12 cellular contexts compared by ENCODE assay signal in genomic region chr11:12143461-12144258, GRCh38. TPM values are rescaled to one million over a fixed set of nuclear protein-coding genes. Genes with fewer than 3 reads are reported as not detected.
DNase-seq lines count a peak whose midpoint lies in the region; ATAC-seq, FAIRE-seq and TF ChIP-seq lines count a peak whose summit lies in the region.
"Had no signal": no experiment of that assay in that cellular context is flagged by ENCODE, and none has a peak within 500 bp of the region (broad histone marks: within the 10 kb centered on the region; RNA-seq: fewer than 3 reads in every experiment).

No MANE protein-coding gene starts in this region.

- no peak for FAIRE-seq in frontal cortex (lab: Jason Lieb, UNC)

- H3K4me1 Mint-ChIP-seq in immature natural killer cell (peaks cover 25 to 47% of the 10 kb centered on the region in 2 donors), GM23338 (no peaks in the 10 kb centered on the region; the same call in 2 of the 3 replicates)

- no peak overlapping the region for H2AFZ ChIP-seq in osteoblast (ENCODE audit: low read length)
- no peak overlapping the region for H2AFZ ChIP-seq in GM23338

- ATAC-seq in GM23338, result no peak

- H3K27me3 ChIP-seq in BLaER1 treated with 17β-estradiol and CSF1 and Interleukin-3, amounts not matched to agents 10 nM and 100 nM, result no peaks in the 10 kb centered on the region
- no peaks in the 10 kb centered on the region for H3K27me3 ChIP-seq in Peyer's patch
- no peaks in the 10 kb centered on the region for H3K27me3 ChIP-seq in esophagus muscularis mucosa
- H3K27me3 ChIP-seq in osteoblast (ENCODE audit: insufficient read depth, low read length), result no peaks in the 10 kb centered on the region
- H3K27me3 ChIP-seq in GM23338 (ENCODE audit: insufficient read depth), result no peaks in the 10 kb centered on the region

- H3K4me3 ChIP-seq in BLaER1 treated with 17β-estradiol and CSF1 and Interleukin-3, amounts not matched to agents 10 nM and 100 nM, result no peak overlapping the region
- H3K4me3 ChIP-seq in Peyer's patch (no peak overlapping the region), esophagus muscularis mucosa (no peak overlapping the region), osteoblast (ENCODE audit: insufficient read depth, low read length) (no peak overlapping the region), GM23338 (no peak overlapping the region)
- H3K4me3 ChIP-seq: prostate gland had no signal

- H3K4me2 ChIP-seq in BLaER1 treated with 17β-estradiol and CSF1 and Interleukin-3, amounts not matched to agents 10 nM and 100 nM, result peak overlapping the region; percentile 43 to 81 (median 71)
- H3K4me2 ChIP-seq in osteoblast (ENCODE audit: insufficient read depth, low read length), result no peak overlapping the region
- no peak overlapping the region for H3K4me2 ChIP-seq in GM23338

- TF ChIP-seq POLR2A in Peyer's patch (IDR thresholded peaks at IDR 0.05), result peak in 1 of 2 donors; percentile 45
- TF ChIP-seq POLR2A in esophagus muscularis mucosa (IDR thresholded peaks at IDR 0.05; ENCODE audit: low read depth), result no peak

- peaks cover 88% of the 10 kb centered on the region for H3K79me2 ChIP-seq in osteoblast (ENCODE audit: insufficient read depth, low read length)
- H3K79me2 ChIP-seq in GM23338 (replicated peaks; ENCODE audit: insufficient read depth), result no peaks in the 10 kb centered on the region

- peaks cover 40 to 63% (median 47%) of the 10 kb centered on the region in 10 experiments for H3K4me1 ChIP-seq in BLaER1 treated with 17β-estradiol and CSF1 and Interleukin-3, amounts not matched to agents 10 nM and 100 nM
- H3K4me1 ChIP-seq in Peyer's patch (peaks cover 0 to 60% (median 15%) of the 10 kb centered on the region in 4 donors), esophagus muscularis mucosa (peaks cover 59 to 70% (median 67%) of the 10 kb centered on the region in 4 donors), osteoblast (ENCODE audit: insufficient read depth, low read length) (peaks cover 62% of the 10 kb centered on the region), GM23338 (ENCODE audit: insufficient read depth) (no peaks in the 10 kb centered on the region)

- no peaks in the 10 kb centered on the region for H4K20me1 ChIP-seq in BLaER1 treated with 17β-estradiol and CSF1 and Interleukin-3, amounts not matched to agents 10 nM and 100 nM
- H4K20me1 ChIP-seq in osteoblast (ENCODE audit: insufficient read depth, low read length) (peaks cover under 1% of the 10 kb centered on the region), GM23338 (replicated peaks; ENCODE audit: insufficient read depth) (no peaks in the 10 kb centered on the region)

- H3K9me3 ChIP-seq in BLaER1 treated with 17β-estradiol and CSF1 and Interleukin-3, amounts not matched to agents 10 nM and 100 nM (replicated peaks in 1 of 11), result no peaks in the 10 kb centered on the region
- H3K9me3 ChIP-seq in Peyer's patch (no peaks in the 10 kb centered on the region), esophagus muscularis mucosa (no peaks in the 10 kb centered on the region), osteoblast (ENCODE audit: low read depth, low read length) (no peaks in the 10 kb centered on the region)
- H3K9me3 ChIP-seq: prostate gland had no signal

- no peaks in the 10 kb centered on the region; the same call in 1 of the 2 replicates for H3K9me2 ChIP-seq in GM23338 (ENCODE audit: insufficient read depth)

- H3K36me3 Mint-ChIP-seq in immature natural killer cell (peaks cover 11 to 23% (median 16%) of the 10 kb centered on the region in 3 donors), GM23338 (ENCODE audit: low read depth) (no peaks in the 10 kb centered on the region; the same call in 2 of the 3 replicates)

- H3K4me3 Mint-ChIP-seq in immature natural killer cell (no peak overlapping the region), GM23338 (no peak overlapping the region)

- peak overlapping the region in 2 of 11 experiments; percentile 35 to 53; a peak in 2 of 22 replicates for H3K9ac ChIP-seq in BLaER1 treated with 17β-estradiol and CSF1 and Interleukin-3, amounts not matched to agents 10 nM and 100 nM

- WGBS in esophagus muscularis mucosa, result 74% methylated on average over 7 of the region's 7 CpGs

- H3K9me3 Mint-ChIP-seq in immature natural killer cell, result no peaks in the 10 kb centered on the region
- no peaks in the 10 kb centered on the region for H3K9me3 Mint-ChIP-seq in GM23338

- peak overlapping the region in 7 of 11 experiments; percentile 11 to 64 (median 36); a peak in 11 of 22 replicates for H3K27ac ChIP-seq in BLaER1 treated with 17β-estradiol and CSF1 and Interleukin-3, amounts not matched to agents 10 nM and 100 nM
- H3K27ac ChIP-seq in Peyer's patch (peak overlapping the region in 3 of 4 donors; percentile 25 to 83 (median 75)), esophagus muscularis mucosa (replicated peaks in 1 of 4) (peak overlapping the region; percentile 84 to 89 (median 86)), osteoblast (ENCODE audit: low read depth, low read length) (peak overlapping the region; percentile 98), GM23338 (ENCODE audit: low read depth) (no peak overlapping the region)
- H3K27ac ChIP-seq: prostate gland had no signal

- H3K27me3 Mint-ChIP-seq in immature natural killer cell (ENCODE audit: low read depth in 3 of 3) (peaks cover 2 to 4% (median 3%) of the 10 kb centered on the region in 3 donors), GM23338 (ENCODE audit: insufficient read depth, low read depth, poor library complexity) (peaks cover 6% of the 10 kb centered on the region)

- peak overlapping the region in 3 of 6 donors; percentile 47 to 68 (median 65) for H3K27ac Mint-ChIP-seq in immature natural killer cell
- H3K27ac Mint-ChIP-seq in GM23338, result no peak overlapping the region

- H3F3A ChIP-seq in GM23338 (replicated peaks; ENCODE audit: low read depth), result no peaks in the 10 kb centered on the region

- intact Hi-C loops in esophagus muscularis mucosa (cut with DNase I), result no loop called here

- peaks cover 0 to 8% (median 0%) of the 10 kb centered on the region in 11 experiments; a peak in 4 of 22 replicates for H3K36me3 ChIP-seq in BLaER1 treated with 17β-estradiol and CSF1 and Interleukin-3, amounts not matched to agents 10 nM and 100 nM
- H3K36me3 ChIP-seq in Peyer's patch (peaks cover 0 to 4% (median 0%) of the 10 kb centered on the region in 3 donors), esophagus muscularis mucosa (no peaks in the 10 kb centered on the region), osteoblast (ENCODE audit: insufficient read depth, low read length) (peaks cover 77% of the 10 kb centered on the region), GM23338 (ENCODE audit: insufficient read depth) (no peaks in the 10 kb centered on the region)
- H3K36me3 ChIP-seq: prostate gland had no signal

- DNase-seq in Peyer's patch (peak in 1 of 3 donors; percentile 72), esophagus muscularis mucosa (ENCODE audit: extremely low spot score) (no peak), osteoblast (ENCODE audit: insufficient read length, low spot score, missing footprints) (no peak), immature natural killer cell (no peak), GM23338 (ENCODE audit: low spot score) (no peak), frontal cortex (ENCODE audit: low spot score in 2 of 2) (no peak), SKM-1 treated with dmso at 0.1 percent for 144 hours (lab: John Stamatoyannopoulos, UW; ENCODE audit: unreplicated experiment) (no peak)
- DNase-seq: activated CD4-positive, CD25-positive, alpha-beta regulatory T cell treated with anti-CD3 and anti-CD28 coated beads, Interleukin-2, amount 50 U/mL, for 72 hours; dermis blood vessel endothelial cell; NCI-H187 had no signal

- TF ChIP-seq EP300 in esophagus muscularis mucosa (IDR thresholded peaks at IDR 0.05), result no peak

- no peak for TF ChIP-seq CTCF in Peyer's patch (IDR thresholded peaks at IDR 0.05)
- TF ChIP-seq CTCF in esophagus muscularis mucosa (IDR thresholded peaks at IDR 0.05), result no peak
- no peak for TF ChIP-seq CTCF in osteoblast (IDR thresholded peaks at IDR 0.05; ENCODE audit: extremely low read depth, low read depth, low read length)
- TF ChIP-seq CTCF in GM23338 (conservative IDR thresholded peaks at IDR 0.05; ENCODE audit: low read depth in 2 of 2), result no peak

TF ChIP-seq in GM23338, 12 proteins besides CTCF, POLR2A, EP300 and RAD21 (continues in another document):
- no peak for TF ChIP-seq STAT1 (IDR thresholded peaks at IDR 0.05; ENCODE audit: unreplicated experiment)
- TF ChIP-seq EZH2 (IDR thresholded peaks at IDR 0.05; ENCODE audit: low read depth, unreplicated experiment), result no peak
- no peak for TF ChIP-seq NANOG (IDR thresholded peaks at IDR 0.05; ENCODE audit: borderline replicate concordance)
- TF ChIP-seq CREB1 (CRISPR knock-in tag; IDR thresholded peaks at IDR 0.05; ENCODE audit: low read depth), result no peak
- TF ChIP-seq EZH2phosphoT487 (IDR thresholded peaks at IDR 0.05; ENCODE audit: unreplicated experiment), result no peak
- TF ChIP-seq ZNF114 (CRISPR knock-in tag; IDR thresholded peaks at IDR 0.05), result no peak

RNA-seq across cellular contexts. Expression of gene MICAL2, which starts 33.3 kb away (rescaled TPM):
- 100 to 1,000 TPM; 109 to 197 (median 183) TPM for total RNA-seq in Peyer's patch
- total RNA-seq in esophagus muscularis mucosa, result 100 to 1,000 TPM; 195 to 499 (median 259) TPM
- total RNA-seq in osteoblast, result 109 and 156 TPM in 2 replicates
- polyA plus RNA-seq in immature natural killer cell, result 10 to 100 TPM in 2 of 3 donors, 1 to 10 TPM in 1; 7.0 to 35.0 (median 10.1) TPM
- total RNA-seq in GM23338 (2014; rRNA removed; shearing (Covaris generic)), result 1.4 and 1.7 TPM in 2 replicates
- polyA plus RNA-seq in GM23338 (2016; fragmentation: Nextera tagmentation; extraction: Ambion mirVana), result 0.66 and 1.5 TPM in 2 replicates
- 14.3 TPM for total RNA-seq in frontal cortex

Comparison
In these comparisons a context has a peak if more than half of its experiments do, and no peak if none do; other contexts are left out.
1. H3K4me2 ChIP-seq: peak in BLaER1 treated with 17β-estradiol and CSF1 and Interleukin-3, amounts not matched to agents 10 nM and 100 nM (11 of 11); none in osteoblast (single experiment) and GM23338 (single experiment).